Comparison of ENCODE assay signal across 21 cellular contexts in the genomic region with DNA sequence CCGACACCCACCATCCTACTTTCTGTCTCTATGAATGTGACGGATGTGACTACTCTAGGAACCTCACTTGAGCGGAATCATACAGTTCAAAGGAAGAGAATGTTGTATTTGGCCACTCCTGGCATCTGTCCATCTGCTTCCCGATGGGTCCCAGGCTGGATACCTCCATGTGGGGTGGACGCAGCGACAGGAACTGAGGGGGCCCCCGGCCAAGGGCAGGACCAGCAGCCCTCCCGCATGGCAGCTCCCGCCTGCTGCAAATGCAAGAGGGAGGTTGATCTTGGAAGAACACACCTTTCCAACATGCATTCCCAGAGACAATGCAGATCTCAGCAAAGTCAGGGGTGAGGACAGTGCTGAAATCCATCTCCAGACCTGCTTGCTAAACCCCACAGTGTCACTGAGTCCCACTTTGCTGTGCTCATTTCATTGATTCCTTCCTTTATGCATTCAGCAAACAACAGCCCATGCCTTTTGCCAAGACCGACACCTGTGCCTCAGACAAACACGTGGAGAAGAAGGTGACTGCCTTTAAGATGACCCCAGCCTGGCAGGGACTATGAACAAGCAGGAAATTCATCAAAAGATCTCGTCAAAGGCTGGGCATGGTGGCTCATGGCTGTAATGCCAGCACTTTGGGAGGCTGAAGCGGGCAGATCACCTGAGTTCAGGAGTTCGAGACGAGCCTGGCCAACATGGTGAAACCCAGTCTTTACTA.
"Had no signal": no experiment of that assay in that cellular context is flagged by ENCODE, and none has a peak within 500 bp of the region (broad histone marks: within the 10 kb centered on the region; RNA-seq: fewer than 3 reads in every experiment).

No MANE protein-coding gene starts in this region.

- H3K9me3 ChIP-seq: adrenal gland had no signal

- ATAC-seq: activated CD8-positive, alpha-beta T cell treated with anti-CD3 and anti-CD28 coated beads, Interleukin-2, amount 10 ng/mL, durations not matched to agents 7 days and 5 days had no signal

- H3K4me1 ChIP-seq: adrenal gland had no signal

- H3K27ac Mint-ChIP-seq: activated CD8-positive, alpha-beta T cell treated with anti-CD3 and anti-CD28 coated beads, Interleukin-2, amount 10 ng/mL, durations not matched to agents 7 days and 5 days; activated naive CD8-positive, alpha-beta T cell treated with anti-CD3 and anti-CD28 coated beads, Interleukin-2, amount 10 ng/mL, durations not matched to agents 7 days and 5 days; T-helper 1 cell treated with Interleukin-12 subunit alpha and Interleukin-12 subunit beta and Interleukin-4 antibody, amounts not matched to agents 30 μg/mL and 1 μg/mL, for 36 hours had no signal

- H3K27me3 ChIP-seq: adrenal gland had no signal

- H3K36me3 ChIP-seq: adrenal gland had no signal

- H3K4me1 Mint-ChIP-seq: activated naive CD8-positive, alpha-beta T cell treated with anti-CD3 and anti-CD28 coated beads, Interleukin-2, amount 10 ng/mL, durations not matched to agents 7 days and 5 days had no signal

- H3K36me3 Mint-ChIP-seq: activated naive CD8-positive, alpha-beta T cell treated with anti-CD3 and anti-CD28 coated beads, Interleukin-2, amount 10 ng/mL, durations not matched to agents 7 days and 5 days had no signal

- H3K27ac ChIP-seq: adrenal gland had no signal

- H3K4me3 Mint-ChIP-seq: activated CD8-positive, alpha-beta T cell treated with anti-CD3 and anti-CD28 coated beads, Interleukin-2, amount 10 ng/mL, durations not matched to agents 7 days and 5 days; activated naive CD8-positive, alpha-beta T cell treated with anti-CD3 and anti-CD28 coated beads, Interleukin-2, amount 10 ng/mL, durations not matched to agents 7 days and 5 days; T-helper 1 cell treated with Interleukin-12 subunit alpha and Interleukin-12 subunit beta and Interleukin-4 antibody, amounts not matched to agents 30 μg/mL and 1 μg/mL, for 36 hours had no signal

- H3K9me3 Mint-ChIP-seq: T-helper 1 cell treated with Interleukin-12 subunit alpha and Interleukin-12 subunit beta and Interleukin-4 antibody, amounts not matched to agents 30 μg/mL and 1 μg/mL, for 36 hours had no signal

- H3K4me3 ChIP-seq: adrenal gland had no signal

- DNase-seq: activated CD4-positive, alpha-beta T cell treated with anti-CD3 and anti-CD28 coated beads for 48 hours; activated CD4-positive, alpha-beta T cell treated with anti-CD3 and anti-CD28 coated beads, Interleukin-2, amount 50 U/mL, for 4 hours; activated CD4-positive, CD25-positive, alpha-beta regulatory T cell treated with anti-CD3 and anti-CD28 coated beads, Interleukin-2, amount 50 U/mL, for 72 hours; activated CD8-positive, alpha-beta memory T cell treated with anti-CD3 and anti-CD28 coated beads, Interleukin-2, amount 50 U/mL, for 48 hours; activated CD8-positive, alpha-beta T cell treated with anti-CD3 and anti-CD28 coated beads, Interleukin-2, amount 10 ng/mL, durations not matched to agents 7 days and 5 days; activated naive CD4-positive, alpha-beta T cell treated with anti-CD3 and anti-CD28 coated beads, Interleukin-2, amount 50 U/mL, for 16 hours; activated naive CD8-positive, alpha-beta T cell treated with anti-CD3 and anti-CD28 coated beads, Interleukin-2, amount 10 ng/mL, durations not matched to agents 7 days and 5 days; activated T-cell treated with anti-CD3 and anti-CD28 coated beads, Interleukin-2, amount 50 U/mL, for 1 hour; adrenal gland; anterior cingulate cortex; central memory CD4-positive, alpha-beta T cell; MM.1S; NCI-H1105; NCI-H1436; NCI-H1694 treated with DMSO at 0.1 percent for 48 hours; NCI-H2081 treated with DMSO at 0.1 percent for 48 hours; NCI-H446; NCI-H524; NCI-H748 treated with DMSO at 0.1 percent for 48 hours; SHP77 treated with DMSO at 0.1 percent for 48 hours had no signal
